ENCODE assay signal across 8 cellular contexts in genomic region chr17:14359251-14359939, GRCh38. TPM values are rescaled to one million over a fixed set of nuclear protein-coding genes. Genes with fewer than 3 reads are reported as not detected.
DNase-seq lines count a peak whose midpoint lies in the region; ATAC-seq and TF ChIP-seq lines count a peak whose summit lies in the region.

No MANE protein-coding gene starts in this region.

- no peaks in the 10 kb centered on the region for H3K27me3 Mint-ChIP-seq in activated B cell treated with CpG ODN at 0.5 μM for 24 hours
- no peaks in the 10 kb centered on the region for H3K27me3 Mint-ChIP-seq in activated T-helper 2 cell treated with anti-CD3 and anti-CD28 coated beads, Interferon-gamma antibody, Interleukin-2, Interleukin-4, amounts not matched to agents 10 μg/mL and 5 μg/mL and 100 μg/mL, durations not matched to agents 14 hours and 24 hours and 36 hours (ENCODE audit: low read depth)

- no peaks in the 10 kb centered on the region for H3K36me3 Mint-ChIP-seq in activated naive CD4-positive, alpha-beta T cell treated with anti-CD3 and anti-CD28 coated beads, Interleukin-2, amount 50 U/mL, for 72 hours
- H3K36me3 Mint-ChIP-seq in activated B cell treated with CpG ODN at 0.5 μM for 24 hours (ENCODE audit: low read depth): no peaks in the 10 kb centered on the region
- no peaks in the 10 kb centered on the region for H3K36me3 Mint-ChIP-seq in activated T-helper 2 cell treated with anti-CD3 and anti-CD28 coated beads, Interferon-gamma antibody, Interleukin-2, Interleukin-4, amounts not matched to agents 10 μg/mL and 5 μg/mL and 100 μg/mL, durations not matched to agents 14 hours and 24 hours and 36 hours (ENCODE audit: low read depth)

- DNase-seq in activated naive CD4-positive, alpha-beta T cell treated with anti-CD3 and anti-CD28 coated beads, Interleukin-2, amount 50 U/mL, for 72 hours (ENCODE audit: low spot score in 2 of 2): peak; percentile 47 to 63
- no peak for DNase-seq in activated naive CD4-positive, alpha-beta T cell treated with anti-CD3 and anti-CD28 coated beads, Interleukin-2, amount 50 U/mL, for 16 hours
- DNase-seq in activated B cell treated with CpG ODN at 0.5 μM for 24 hours (peak; percentile 61), pons (ENCODE audit: low spot score) (peak; percentile 9), erythroblast (lab: John Stamatoyannopoulos, UW) (no peak), HUDEP-2 (lab: John Stamatoyannopoulos, UW; ENCODE audit: unreplicated experiment in 76 of 76) (no peak)
- DNase-seq in activated T-helper 2 cell treated with anti-CD3 and anti-CD28 coated beads, Interferon-gamma antibody, Interleukin-2, Interleukin-4, amounts not matched to agents 10 μg/mL and 5 μg/mL and 100 μg/mL, durations not matched to agents 14 hours and 24 hours and 36 hours (ENCODE audit: low spot score): no peak

- H3K27ac Mint-ChIP-seq in activated naive CD4-positive, alpha-beta T cell treated with anti-CD3 and anti-CD28 coated beads, Interleukin-2, amount 50 U/mL, for 72 hours: no peak overlapping the region
- peak overlapping the region; percentile 8 for H3K27ac Mint-ChIP-seq in activated B cell treated with CpG ODN at 0.5 μM for 24 hours
- H3K27ac Mint-ChIP-seq in activated T-helper 2 cell treated with anti-CD3 and anti-CD28 coated beads, Interferon-gamma antibody, Interleukin-2, Interleukin-4, amounts not matched to agents 10 μg/mL and 5 μg/mL and 100 μg/mL, durations not matched to agents 14 hours and 24 hours and 36 hours: no peak overlapping the region

- peak overlapping the region; percentile 26 for H3K4me3 Mint-ChIP-seq in activated B cell treated with CpG ODN at 0.5 μM for 24 hours
- no peak overlapping the region for H3K4me3 Mint-ChIP-seq in activated T-helper 2 cell treated with anti-CD3 and anti-CD28 coated beads, Interferon-gamma antibody, Interleukin-2, Interleukin-4, amounts not matched to agents 10 μg/mL and 5 μg/mL and 100 μg/mL, durations not matched to agents 14 hours and 24 hours and 36 hours (ENCODE audit: low read depth)

- TF ChIP-seq POLR2A in erythroblast (IDR thresholded peaks at IDR 0.05; ENCODE audit: low read length): no peak

- peaks cover 26% of the 10 kb centered on the region for H3K4me1 Mint-ChIP-seq in activated B cell treated with CpG ODN at 0.5 μM for 24 hours
- H3K4me1 Mint-ChIP-seq in activated T-helper 2 cell treated with anti-CD3 and anti-CD28 coated beads, Interferon-gamma antibody, Interleukin-2, Interleukin-4, amounts not matched to agents 10 μg/mL and 5 μg/mL and 100 μg/mL, durations not matched to agents 14 hours and 24 hours and 36 hours (ENCODE audit: low read depth): peaks cover 5% of the 10 kb centered on the region

- POLR2A ChIA-PET in activated B cell treated with CpG ODN at 0.5 μM for 24 hours (lab: Charles Lee): interaction anchor here (0.8 to 3.3 kb wide), 9 partner anchors 8 to 428 kb away, joined by 3 to 24 read pairs (median 4); partner anchors contain the start of gene HS3ST3B1

- no peaks in the 10 kb centered on the region for H3K9me3 Mint-ChIP-seq in activated naive CD4-positive, alpha-beta T cell treated with anti-CD3 and anti-CD28 coated beads, Interleukin-2, amount 50 U/mL, for 72 hours
- no peaks in the 10 kb centered on the region for H3K9me3 Mint-ChIP-seq in activated B cell treated with CpG ODN at 0.5 μM for 24 hours
- H3K9me3 Mint-ChIP-seq in activated T-helper 2 cell treated with anti-CD3 and anti-CD28 coated beads, Interferon-gamma antibody, Interleukin-2, Interleukin-4, amounts not matched to agents 10 μg/mL and 5 μg/mL and 100 μg/mL, durations not matched to agents 14 hours and 24 hours and 36 hours: no peaks in the 10 kb centered on the region

- peak; percentile 98 to 99 for ATAC-seq in activated naive CD4-positive, alpha-beta T cell treated with anti-CD3 and anti-CD28 coated beads, Interleukin-2, amount 50 U/mL, for 72 hours
- ATAC-seq in HG03045 (IDR thresholded peaks at IDR 0.05; ENCODE audit: unreplicated experiment) (peak; percentile 94), activated B cell treated with CpG ODN at 0.5 μM for 24 hours (ENCODE audit: low read depth) (peak; percentile 98)

- TF ChIP-seq CTCF in activated B cell treated with CpG ODN at 0.5 μM for 24 hours (IDR thresholded peaks at IDR 0.05): no peak

- intact Hi-C loops in activated B cell treated with CpG ODN at 0.5 μM for 24 hours (cut with micrococcal nuclease): loop anchor here (1.0 to 10.0 kb wide), 9 partner anchors 8 to 763 kb away; no protein-coding TSS in a partner anchor
- intact Hi-C loops in activated T-helper 2 cell treated with anti-CD3 and anti-CD28 coated beads, Interferon-gamma antibody, Interleukin-2, Interleukin-4, amounts not matched to agents 10 μg/mL and 5 μg/mL and 100 μg/mL, durations not matched to agents 14 hours and 24 hours and 36 hours (cut with micrococcal nuclease): no loop called here

- CTCF ChIA-PET in activated B cell treated with CpG ODN at 0.5 μM for 24 hours (lab: Charles Lee): interaction anchor here (1.0 to 1.9 kb wide), 6 partner anchors 24 to 428 kb away, joined by 3 to 10 read pairs (median 3); partner anchors contain the start of gene HS3ST3B1

RNA-seq across cellular contexts. Expression of gene HS3ST3B1, which starts 58.5 kb away (rescaled TPM):
- 1 to 10 TPM; 5.0 to 6.5 TPM for total RNA-seq in activated naive CD4-positive, alpha-beta T cell treated with anti-CD3 and anti-CD28 coated beads, Interleukin-2, amount 50 U/mL, for 72 hours
- 3.1 and 3.3 TPM in 2 replicates for total RNA-seq in activated B cell treated with CpG ODN at 0.5 μM for 24 hours
- total RNA-seq in activated T-helper 2 cell treated with anti-CD3 and anti-CD28 coated beads, Interferon-gamma antibody, Interleukin-2, Interleukin-4, amounts not matched to agents 10 μg/mL and 5 μg/mL and 100 μg/mL, durations not matched to agents 14 hours and 24 hours and 36 hours: 8.6 and 9.8 TPM in 2 replicates

Comparison
In these comparisons a context has a peak if more than half of its experiments do, and no peak if none do; other contexts are left out.
1. DNase-seq: peak in activated naive CD4-positive, alpha-beta T cell treated with anti-CD3 and anti-CD28 coated beads, Interleukin-2, amount 50 U/mL, for 72 hours (2 of 2), activated B cell treated with CpG ODN at 0.5 μM for 24 hours (single experiment) and pons (single experiment); none in activated naive CD4-positive, alpha-beta T cell treated with anti-CD3 and anti-CD28 coated beads, Interleukin-2, amount 50 U/mL, for 16 hours (single experiment), erythroblast (0 of 2), activated T-helper 2 cell treated with anti-CD3 and anti-CD28 coated beads, Interferon-gamma antibody, Interleukin-2, Interleukin-4, amounts not matched to agents 10 μg/mL and 5 μg/mL and 100 μg/mL, durations not matched to agents 14 hours and 24 hours and 36 hours (single experiment) and HUDEP-2 (0 of 76).
2. Peak in every context shown above with its lines, with median percentiles within 50 percentile points of each other: ATAC-seq.